ENCODE assay signal across 8 cellular contexts in genomic region chrX:135985123-135985973, GRCh38. TPM values are rescaled to one million over a fixed set of nuclear protein-coding genes. Genes with fewer than 3 reads are reported as not detected.
DNase-seq lines count a peak whose midpoint lies in the region; ATAC-seq and TF ChIP-seq lines count a peak whose summit lies in the region.

TSS of gene SLC9A6 (plus strand) at chrX:135985435. CDS start at chrX:135985659, 224 bp downstream.

- H3K4me3 ChIP-seq in AG04449 (ENCODE audit: low read depth, low read length): peak within 1 kb of the TSS; percentile 73

- TF ChIP-seq CTCF in AG04449 (IDR thresholded peaks at IDR 0.05; ENCODE audit: insufficient read depth, low read length, missing control alignments): no peak

- CTCF ChIA-PET in AG04449 (lab: Yijun Ruan, JAX): interaction anchor here (1.9 to 2.0 kb wide), 2 partner anchors 11 to 283 kb away, joined by 5 to 6 read pairs; partner anchors contain the start of gene MMGT1

- POLR2A ChIA-PET in AG04449 (lab: Yijun Ruan, JAX): no interaction called here

- ATAC-seq in GM18861 (IDR thresholded peaks at IDR 0.05; ENCODE audit: unreplicated experiment) (peak; percentile 75), HG03066 (IDR thresholded peaks at IDR 0.05; ENCODE audit: low read depth, unreplicated experiment) (peak; percentile 88), left lobe of liver (peak; percentile 98)

- DNase-seq in AG04449 (ENCODE audit: low read depth, low spot score) (no peak), NCI-H2227 treated with DMSO at 0.1 percent for 48 hours (lab: John Stamatoyannopoulos, UW) (peak; percentile 80), cortex of kidney (lab: John Stamatoyannopoulos, UW) (peak; percentile 6), left lobe of liver (ENCODE audit: low spot score) (peak; percentile 80)
- DNase-seq in activated CD4-positive, alpha-beta T cell treated with anti-CD3 and anti-CD28 coated beads for 4 hours: peak; percentile 54 to 61
- peak; percentile 72 to 75 for DNase-seq in stimulated activated CD4-positive, alpha-beta T cell treated with anti-CD3 and anti-CD28 coated beads, Interleukin-2, amount 100 ng/mL, for 24 hours

RNA-seq across cellular contexts. Expression of gene SLC9A6, which starts in this region (rescaled TPM):
- 3.2 TPM for total RNA-seq in left lobe of liver
